10 cellular contexts compared by ENCODE assay signal in genomic region chr11:120168108-120168959, GRCh38. TPM values are rescaled to one million over a fixed set of nuclear protein-coding genes. Genes with fewer than 3 reads are reported as not detected.
DNase-seq lines count a peak whose midpoint lies in the region; ATAC-seq and TF ChIP-seq lines count a peak whose summit lies in the region.
"Had no signal": no experiment of that assay in that cellular context is flagged by ENCODE, and none has a peak within 500 bp of the region (broad histone marks: within the 10 kb centered on the region; RNA-seq: fewer than 3 reads in every experiment).

No MANE protein-coding gene starts in this region.

- ATAC-seq in activated CD8-positive, alpha-beta T cell treated with anti-CD3 and anti-CD28 coated beads for 36 hours = no peak
- no peak for ATAC-seq in sciatic nerve
- ATAC-seq in GM21526 (IDR thresholded peaks at IDR 0.05; ENCODE audit: low FRiP score, unreplicated experiment) = no peak
- no peak for ATAC-seq in HG03439 (IDR thresholded peaks at IDR 0.05; ENCODE audit: unreplicated experiment)
- ATAC-seq in GM18861 (IDR thresholded peaks at IDR 0.05; ENCODE audit: unreplicated experiment) = no peak

- H3K27ac ChIP-seq in left ventricle myocardium inferior (replicated peaks) = no peak overlapping the region

- H3K27me3 Mint-ChIP-seq in activated CD8-positive, alpha-beta T cell treated with anti-CD3 and anti-CD28 coated beads for 36 hours = peaks cover 62% of the 10 kb centered on the region

- peaks cover 91% of the 10 kb centered on the region for H3K27me3 ChIP-seq in left ventricle myocardium inferior (ENCODE audit: low read depth)

- H3K9me3 ChIP-seq in left ventricle myocardium inferior (replicated peaks) = peaks cover 18% of the 10 kb centered on the region

- peak overlapping the region; percentile 66 for H3K4me3 ChIP-seq in left ventricle myocardium inferior

- CTCF ChIA-PET in activated CD8-positive, alpha-beta T cell treated with anti-CD3 and anti-CD28 coated beads for 36 hours (lab: Charles Lee) = interaction anchor here (0.6 to 7.1 kb wide), 25 partner anchors 9 to 439 kb away, joined by 3 to 92 read pairs (median 4); partner anchors contain the start of genes NECTIN1 and TRIM29

- POLR2A ChIA-PET in activated CD8-positive, alpha-beta T cell treated with anti-CD3 and anti-CD28 coated beads for 36 hours (lab: Charles Lee) = no interaction called here

- TF ChIP-seq CTCF in GM10266 (IDR thresholded peaks at IDR 0.05; ENCODE audit: control insufficient read depth, insufficient read depth, low read depth, missing control alignments) (no peak), left ventricle myocardium inferior (IDR thresholded peaks at IDR 0.05; ENCODE audit: borderline replicate concordance) (no peak)
- no peak for TF ChIP-seq CTCF in activated CD8-positive, alpha-beta T cell treated with anti-CD3 and anti-CD28 coated beads for 36 hours (IDR thresholded peaks at IDR 0.05)

- H3K4me1 ChIP-seq in left ventricle myocardium inferior = peaks cover 21% of the 10 kb centered on the region

- H3K36me3 ChIP-seq in left ventricle myocardium inferior = no peaks in the 10 kb centered on the region

- peak overlapping the region; percentile 62 for H3K4me3 Mint-ChIP-seq in activated CD8-positive, alpha-beta T cell treated with anti-CD3 and anti-CD28 coated beads for 36 hours

- intact Hi-C loops in activated CD8-positive, alpha-beta T cell treated with anti-CD3 and anti-CD28 coated beads for 36 hours (cut with micrococcal nuclease) = no loop called here
- intact Hi-C loops in left ventricle myocardium inferior (cut with micrococcal nuclease) = no loop called here
- intact Hi-C loops in sciatic nerve (cut with DNase I) = no loop called here

- no peaks in the 10 kb centered on the region for H3K36me3 Mint-ChIP-seq in activated CD8-positive, alpha-beta T cell treated with anti-CD3 and anti-CD28 coated beads for 36 hours (ENCODE audit: low read depth)

- DNase-seq in GM10266 (ENCODE audit: extremely low spot score) (peak; percentile 9), left ventricle myocardium inferior (no peak), sciatic nerve (ENCODE audit: low spot score) (peak; percentile 66), NOMO-1 treated with dmso at 0.1 percent for 144 hours (lab: John Stamatoyannopoulos, UW; ENCODE audit: unreplicated experiment) (no peak)
- DNase-seq in activated CD8-positive, alpha-beta T cell treated with anti-CD3 and anti-CD28 coated beads for 36 hours = no peak

- H3K9me3 Mint-ChIP-seq in activated CD8-positive, alpha-beta T cell treated with anti-CD3 and anti-CD28 coated beads for 36 hours = peaks cover 2% of the 10 kb centered on the region

- H3K4me1 Mint-ChIP-seq in activated CD8-positive, alpha-beta T cell treated with anti-CD3 and anti-CD28 coated beads for 36 hours (ENCODE audit: low read depth) = peaks cover 3% of the 10 kb centered on the region

- H3K27ac Mint-ChIP-seq in activated CD8-positive, alpha-beta T cell treated with anti-CD3 and anti-CD28 coated beads for 36 hours = no peak overlapping the region

RNA-seq across cellular contexts. Expression of gene TRIM29, which starts 30.4 kb away (rescaled TPM):
- total RNA-seq in activated CD8-positive, alpha-beta T cell treated with anti-CD3 and anti-CD28 coated beads for 36 hours = not detected
- total RNA-seq in left ventricle myocardium inferior (not detected), sciatic nerve (33.2 TPM)
- total RNA-seq: lung microvascular endothelial cell, SK-MEL-5 had no signal

RNA-seq across cellular contexts. Expression of gene OAF, which starts 42.5 kb away (rescaled TPM):
- 1 to 10 TPM; 3.7 to 4.6 TPM for total RNA-seq in activated CD8-positive, alpha-beta T cell treated with anti-CD3 and anti-CD28 coated beads for 36 hours
- 23.7 TPM for total RNA-seq in left ventricle myocardium inferior
- total RNA-seq in sciatic nerve = 183 TPM

Comparison
In these comparisons a context has a peak if more than half of its experiments do, and no peak if none do; other contexts are left out.
1. DNase-seq: peak in GM10266 (single experiment) and sciatic nerve (single experiment); none in activated CD8-positive, alpha-beta T cell treated with anti-CD3 and anti-CD28 coated beads for 36 hours (single experiment), left ventricle myocardium inferior (single experiment) and NOMO-1 treated with dmso at 0.1 percent for 144 hours (single experiment).
2. RNA of gene TRIM29, which starts 30.4 kb away (total RNA-seq): 33.2 TPM in sciatic nerve (single experiment); not detected in activated CD8-positive, alpha-beta T cell treated with anti-CD3 and anti-CD28 coated beads for 36 hours and not detected in left ventricle myocardium inferior (single experiment); every median in the first group is over 10 times any median in the second.